In the genomic region with DNA sequence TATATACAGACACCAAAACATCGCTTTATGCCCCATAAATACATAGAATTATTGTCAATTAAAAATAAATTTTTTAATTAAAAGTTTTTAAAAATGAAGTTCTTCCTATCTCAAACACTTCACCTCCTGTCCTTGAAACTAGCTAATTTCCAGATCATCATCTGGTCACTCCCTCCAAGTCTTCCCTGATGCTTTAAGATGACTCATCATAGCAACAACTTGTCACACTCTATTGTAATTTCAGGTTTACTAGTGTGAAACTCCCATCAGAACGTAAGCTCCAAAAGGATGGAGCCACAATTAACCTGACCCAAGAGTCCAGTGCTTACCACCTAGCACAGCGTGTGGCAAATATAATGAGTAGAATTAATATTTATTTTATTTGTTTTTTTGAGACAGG, we compare ENCODE assay signal across 1 cellular context.
A peak's percentile ranks its signal among the peaks of the same experiment; 100 is the strongest.
TF ChIP-seq lines count a peak whose summit lies in the region.

No MANE protein-coding gene starts in this region.

TF ChIP-seq in IMR-90, 13 proteins besides CTCF, POLR2A, EP300 and RAD21:
- TF ChIP-seq FOS (IDR thresholded peaks at IDR 0.05; ENCODE audit: low read depth, low read length), result peak; percentile 69
- TF ChIP-seq RCOR1 (IDR thresholded peaks at IDR 0.05; ENCODE audit: insufficient replicate concordance, low read length), result no peak
TF ChIP-seq in IMR-90: peak in this region for 1.
